22 cellular contexts compared by ENCODE assay signal in genomic region chr4:184953421-184953820, GRCh38.
DNase-seq lines count a peak whose midpoint lies in the region; FAIRE-seq and TF ChIP-seq lines count a peak whose summit lies in the region.
"Had no signal": no experiment of that assay in that cellular context is flagged by ENCODE, and none has a peak within 500 bp of the region (broad histone marks: within the 10 kb centered on the region; RNA-seq: fewer than 3 reads in every experiment).

No MANE protein-coding gene starts in this region.

- FAIRE-seq in urothelium cell line (lab: Jason Lieb, UNC) = no peak
- FAIRE-seq: A204.1, G401.6, GM12892, H54 had no signal

- H3K4me1 ChIP-seq in BLaER1 (peaks cover 77% of the 10 kb centered on the region), uterus (no peaks in the 10 kb centered on the region), neural progenitor cell (no peaks in the 10 kb centered on the region)
- H3K4me1 ChIP-seq: HAP-1 had no signal

- H3K27ac ChIP-seq in BLaER1 (no peak overlapping the region), WERI-Rb-1 (0 out of 2 replicates have a peak overlapping the region, but pooled peaks have one; percentile 1), uterus (no peak overlapping the region), neural progenitor cell (no peak overlapping the region)
- H3K27ac ChIP-seq: 22Rv1 had no signal

- H2AFZ ChIP-seq in neural progenitor cell (replicated peaks) = no peak overlapping the region

- peaks cover 14% of the 10 kb centered on the region for H3K4me1 Mint-ChIP-seq in neural progenitor cell
- H3K4me1 Mint-ChIP-seq: B cell had no signal

- no peaks in the 10 kb centered on the region for H3K36me3 ChIP-seq in BLaER1
- H3K36me3 ChIP-seq in WERI-Rb-1 = no peaks in the 10 kb centered on the region
- no peaks in the 10 kb centered on the region for H3K36me3 ChIP-seq in uterus
- no peaks in the 10 kb centered on the region for H3K36me3 ChIP-seq in neural progenitor cell
- H3K36me3 ChIP-seq: HAP-1 had no signal

- no peak overlapping the region for H3K4me3 Mint-ChIP-seq in neural progenitor cell
- H3K4me3 Mint-ChIP-seq: B cell; CD4-positive, alpha-beta memory T cell had no signal

- H3K27me3 ChIP-seq in BLaER1 = no peaks in the 10 kb centered on the region
- no peaks in the 10 kb centered on the region for H3K27me3 ChIP-seq in WERI-Rb-1 (ENCODE audit: insufficient read depth, low read depth, severe bottlenecking)
- H3K27me3 ChIP-seq in uterus = no peaks in the 10 kb centered on the region
- H3K27me3 ChIP-seq in neural progenitor cell = no peaks in the 10 kb centered on the region

- H3K9me3 ChIP-seq in BLaER1 (no peaks in the 10 kb centered on the region; the same call in 1 of the 2 replicates), WERI-Rb-1 (ENCODE audit: severe bottlenecking) (no peaks in the 10 kb centered on the region), uterus (no peaks in the 10 kb centered on the region), neural progenitor cell (ENCODE audit: low read depth) (no peaks in the 10 kb centered on the region)
- H3K9me3 ChIP-seq: HAP-1 had no signal

- H3K79me2 ChIP-seq in neural progenitor cell (ENCODE audit: low read depth) = no peaks in the 10 kb centered on the region

- no peaks in the 10 kb centered on the region for H4K20me1 ChIP-seq in BLaER1
- no peaks in the 10 kb centered on the region for H4K20me1 ChIP-seq in neural progenitor cell (ENCODE audit: low read depth)

- H3K4me3 ChIP-seq in BLaER1 = no peak overlapping the region
- H3K4me3 ChIP-seq in WERI-Rb-1 (ENCODE audit: low read depth, low read length) = no peak overlapping the region
- no peak overlapping the region for H3K4me3 ChIP-seq in retinal pigment epithelial cell (ENCODE audit: low read length)
- no peak overlapping the region for H3K4me3 ChIP-seq in uterus
- no peak overlapping the region for H3K4me3 ChIP-seq in neural progenitor cell
- H3K4me3 ChIP-seq: HAP-1 had no signal

- TF ChIP-seq POLR2A in uterus (IDR thresholded peaks at IDR 0.05) = no peak

- H3K4me2 ChIP-seq in BLaER1 = peak overlapping the region; percentile 90; the same call in 1 of the 2 replicates
- no peak overlapping the region for H3K4me2 ChIP-seq in neural progenitor cell

- H3F3A ChIP-seq in neural progenitor cell (ENCODE audit: low read depth) = no peaks in the 10 kb centered on the region

- H3K9ac ChIP-seq in BLaER1 (no peak overlapping the region), neural progenitor cell (no peak overlapping the region)

- no peak overlapping the region for H3K27ac Mint-ChIP-seq in neural progenitor cell
- H3K27ac Mint-ChIP-seq: B cell; CD4-positive, alpha-beta memory T cell had no signal

- H3K36me3 Mint-ChIP-seq in neural progenitor cell = no peaks in the 10 kb centered on the region
- H3K36me3 Mint-ChIP-seq: CD4-positive, alpha-beta memory T cell had no signal

- peaks cover 7% of the 10 kb centered on the region for H3K27me3 Mint-ChIP-seq in neural progenitor cell (ENCODE audit: insufficient read depth, low read depth)

- DNase-seq in NCI-H82 (lab: John Stamatoyannopoulos, UW) = peak; percentile 43
- DNase-seq in NCI-H82 treated with DMSO at 0.1 percent for 48 hours (lab: John Stamatoyannopoulos, UW; ENCODE audit: unreplicated experiment) = no peak
- peak; percentile 92 for DNase-seq in WERI-Rb-1
- DNase-seq in retinal pigment epithelial cell (ENCODE audit: low read depth) = peak; percentile 59
- DNase-seq in uterus = no peak
- no peak for DNase-seq in urothelium cell line (ENCODE audit: low spot score)
- no peak for DNase-seq in neural progenitor cell (ENCODE audit: low spot score)
- DNase-seq: C1 segment of cervical spinal cord; Calu3; CD4-positive, alpha-beta memory T cell; COR-L47; DMS153; DND-41; GOT3 had no signal

- TF ChIP-seq CTCF in WERI-Rb-1 (IDR thresholded peaks at IDR 0.05; ENCODE audit: low read depth, low read length) = no peak
- no peak for TF ChIP-seq CTCF in retinal pigment epithelial cell (conservative IDR thresholded peaks at IDR 0.05; ENCODE audit: low read depth, low read length)
- TF ChIP-seq CTCF in uterus (IDR thresholded peaks at IDR 0.05) = no peak
- TF ChIP-seq CTCF in neural progenitor cell (IDR thresholded peaks at IDR 0.05) = no peak

- intact Hi-C loops in uterus (cut with DNase I; ENCODE audit: low total_unique reads) = loop anchor here (10.0 kb wide), 1 partner anchor 791 kb away; no protein-coding TSS in a partner anchor

- H3K9me3 Mint-ChIP-seq in neural progenitor cell = no peaks in the 10 kb centered on the region
- H3K9me3 Mint-ChIP-seq: CD4-positive, alpha-beta memory T cell had no signal

Comparison
In these comparisons a context has a peak if more than half of its experiments do, and no peak if none do; other contexts are left out.
1. DNase-seq: peak in NCI-H82 (single experiment), WERI-Rb-1 (single experiment) and retinal pigment epithelial cell (single experiment); none in NCI-H82 treated with DMSO at 0.1 percent for 48 hours (single experiment), uterus (0 of 2), urothelium cell line (single experiment) and neural progenitor cell (single experiment).